In the genomic region with DNA sequence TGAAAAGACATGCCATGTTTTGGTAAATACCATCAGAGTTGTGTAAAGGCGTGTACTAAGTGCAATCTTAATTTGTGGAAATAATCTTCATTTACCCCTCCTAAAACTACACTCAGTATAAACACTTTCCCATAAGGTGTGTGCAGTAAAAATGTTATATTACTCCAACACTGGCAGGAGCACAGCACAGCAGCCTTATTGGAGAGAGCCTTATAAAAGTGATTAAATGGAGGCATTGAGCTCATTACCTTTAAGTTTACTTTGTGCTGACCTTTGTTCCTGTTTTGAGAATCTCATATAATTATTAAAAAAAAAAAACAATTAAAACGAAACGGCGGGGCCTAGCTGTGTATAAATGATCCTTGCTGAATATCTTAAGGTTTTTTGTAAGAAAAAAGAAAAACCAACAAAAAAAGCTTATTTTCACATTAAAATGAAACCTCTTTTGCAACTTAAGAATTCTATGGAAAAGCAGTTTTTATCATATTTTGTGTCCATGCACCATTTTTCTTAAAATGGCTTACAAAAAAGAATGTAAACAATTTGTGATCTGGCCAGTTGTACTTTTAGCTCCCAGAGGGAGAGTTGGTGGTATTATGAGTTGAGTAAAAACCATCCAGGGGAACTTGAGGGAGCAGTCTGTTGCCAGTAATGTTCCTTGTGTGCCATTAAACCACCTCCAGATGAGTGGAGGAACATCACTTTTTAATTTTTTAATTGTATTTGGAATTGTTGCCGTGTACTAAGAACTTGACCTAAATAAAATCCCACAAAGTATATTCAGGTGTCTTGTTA, we compare ENCODE assay signal across 17 cellular contexts.
"Had no signal": no experiment of that assay in that cellular context is flagged by ENCODE, and none has a peak within 500 bp of the region (broad histone marks: within the 10 kb centered on the region; RNA-seq: fewer than 3 reads in every experiment).

No MANE protein-coding gene starts in this region.

- H3K27me3 ChIP-seq: right atrium auricular region had no signal

- H3K9me3 ChIP-seq: right atrium auricular region had no signal

- H3K27ac ChIP-seq: right atrium auricular region, skin epidermis had no signal

- H3K4me1 ChIP-seq: right atrium auricular region had no signal

- H3K27me3 Mint-ChIP-seq: natural killer cell treated with Interleukin-12 subunit alpha and Interleukin-12 subunit beta and Interleukin-15 and Interleukin-18, amount 100 ng/mL, for 72 hours; type B pancreatic cell had no signal

- ATAC-seq: natural killer cell treated with Interleukin-12 subunit alpha and Interleukin-12 subunit beta and Interleukin-15 and Interleukin-18, amount 100 ng/mL, for 72 hours; stimulated activated naive CD8-positive, alpha-beta T cell treated with anti-CD3 and anti-CD28 coated beads, Interleukin-15, Interleukin-2, amounts not matched to agents 100 U/mL and 50 U/mL, for 24 hours had no signal

- H3K4me3 Mint-ChIP-seq: natural killer cell treated with Interleukin-12 subunit alpha and Interleukin-12 subunit beta and Interleukin-15 and Interleukin-18, amount 100 ng/mL, for 72 hours; type B pancreatic cell had no signal

- H3K9me3 Mint-ChIP-seq: natural killer cell treated with Interleukin-12 subunit alpha and Interleukin-12 subunit beta and Interleukin-15 and Interleukin-18, amount 100 ng/mL, for 72 hours; type B pancreatic cell had no signal

- H3K4me3 ChIP-seq: right atrium auricular region, skin epidermis had no signal

- H3K27ac Mint-ChIP-seq: natural killer cell treated with Interleukin-12 subunit alpha and Interleukin-12 subunit beta and Interleukin-15 and Interleukin-18, amount 100 ng/mL, for 72 hours; type B pancreatic cell had no signal

- H3K36me3 Mint-ChIP-seq: natural killer cell treated with Interleukin-12 subunit alpha and Interleukin-12 subunit beta and Interleukin-15 and Interleukin-18, amount 100 ng/mL, for 72 hours had no signal

- DNase-seq: activated CD4-positive, alpha-beta T cell treated with anti-CD3 and anti-CD28 coated beads, Interleukin-2, amount 50 U/mL, for 4 hours; activated CD4-positive, CD25-positive, alpha-beta regulatory T cell treated with anti-CD3 and anti-CD28 coated beads, Interleukin-2, amount 50 U/mL, for 72 hours; activated naive CD4-positive, alpha-beta T cell; activated T-cell treated with anti-CD3 and anti-CD28 coated beads for 4 hours; aorta; dermis blood vessel endothelial cell; hypothalamus; mesendoderm; nucleus accumbens; stimulated activated CD4-positive, alpha-beta T cell treated with anti-CD3 and anti-CD28 coated beads, Interleukin-4, amount 100 ng/mL, for 4 hours; stimulated activated CD8-positive, alpha-beta memory T cell treated with anti-CD3 and anti-CD28 coated beads, Interleukin-4, amount 100 ng/mL, for 48 hours; stimulated activated naive CD8-positive, alpha-beta T cell treated with anti-CD3 and anti-CD28 coated beads, Interleukin-15, Interleukin-2, amounts not matched to agents 100 U/mL and 50 U/mL, for 24 hours; T1000 had no signal
